In genomic region chr3:141240290-141241247, GRCh38 we compare ENCODE assay signal across 10 cellular contexts. TPM values are rescaled to one million over a fixed set of nuclear protein-coding genes. Genes with fewer than 3 reads are reported as not detected.
DNase-seq lines count a peak whose midpoint lies in the region; ATAC-seq, FAIRE-seq and TF ChIP-seq lines count a peak whose summit lies in the region.
"Had no signal": no experiment of that assay in that cellular context is flagged by ENCODE, and none has a peak within 500 bp of the region (broad histone marks: within the 10 kb centered on the region; RNA-seq: fewer than 3 reads in every experiment).

No MANE protein-coding gene starts in this region.

- RAD21 ChIA-PET in HCT116 (lab: Charles Lee; ENCODE audit: low non-redundant PET in 1 of 2, low total read pairs in 2 of 2, uncharacterized antibody in 2 of 2, unreplicated experiment in 2 of 2) = no interaction called here

- TF ChIP-seq CTCF in HCT116 (IDR thresholded peaks at IDR 0.05 in 2 of 3, conservative IDR thresholded peaks at IDR 0.05 in 1 of 3; ENCODE audit: borderline replicate concordance in 1 of 3, insufficient read depth in 1 of 3, low read depth in 2 of 3, low read length in 2 of 3) = no peak
- no peak for TF ChIP-seq CTCF in BE2C (IDR thresholded peaks at IDR 0.05; ENCODE audit: low read depth, low read length)

- H2AFZ ChIP-seq in HCT116 (ENCODE audit: low read depth, low read length, poor library complexity, severe bottlenecking) = no peak overlapping the region

- TF ChIP-seq RAD21 in HCT116 (IDR thresholded peaks at IDR 0.05; ENCODE audit: low read depth) = no peak

- peaks cover 0 to 4% (median 0%) of the 10 kb centered on the region in 11 experiments; a peak in 1 of 22 replicates for H3K9me3 ChIP-seq in BLaER1 treated with 17β-estradiol and CSF1 and Interleukin-3, amounts not matched to agents 10 nM and 100 nM (replicated peaks in 1 of 11)
- no peaks in the 10 kb centered on the region for H3K9me3 ChIP-seq in HCT116 (ENCODE audit: control insufficient read depth in 1 of 2, insufficient read depth in 1 of 2, low read depth in 1 of 2, low read length in 2 of 2)
- peaks cover 3% of the 10 kb centered on the region; the same call in 1 of the 2 replicates for H3K9me3 ChIP-seq in BE2C

- CTCF ChIA-PET in HCT116 (lab: Charles Lee) = interaction anchor here (1.4 kb wide), 1 partner anchor 9 kb away, joined by 5 read pairs; the partner anchor contains the start of gene PXYLP1

- intact Hi-C loops in HCT116 (cut with micrococcal nuclease) (no loop called here), posterior cingulate gyrus (cut with DNase I) (no loop called here)
- intact Hi-C loops in activated T-helper 2 cell treated with anti-CD3 and anti-CD28 coated beads, Interferon-gamma antibody, Interleukin-2, Interleukin-4, amounts not matched to agents 10 μg/mL and 5 μg/mL and 100 μg/mL, durations not matched to agents 14 hours and 24 hours and 36 hours (cut with micrococcal nuclease) = no loop called here

- H3K4me1 ChIP-seq in BLaER1 treated with 17β-estradiol and CSF1 and Interleukin-3, amounts not matched to agents 10 nM and 100 nM = peaks cover 15 to 57% (median 36%) of the 10 kb centered on the region in 10 experiments
- H3K4me1 ChIP-seq in HCT116 (ENCODE audit: control insufficient read depth in 1 of 2, insufficient read depth in 2 of 2, low read length in 2 of 2) (peaks cover 2 to 10% of the 10 kb centered on the region in 2 experiments; a peak in 3 of 4 replicates), BE2C (peaks cover 39% of the 10 kb centered on the region)

- DNase-seq in HCT116 (ENCODE audit: low read depth, low spot score) (no peak), left kidney (ENCODE audit: low read depth, low spot score) (peak; percentile 49), GM19239 (ENCODE audit: insufficient read length, low spot score) (no peak), posterior cingulate gyrus (no peak), BE2C (no peak)
- DNase-seq in activated T-helper 2 cell treated with anti-CD3 and anti-CD28 coated beads, Interferon-gamma antibody, Interleukin-2, Interleukin-4, amounts not matched to agents 10 μg/mL and 5 μg/mL and 100 μg/mL, durations not matched to agents 14 hours and 24 hours and 36 hours (ENCODE audit: low spot score) = no peak
- DNase-seq: activated T-cell treated with anti-CD3 and anti-CD28 coated beads for 4 hours had no signal

- no peak for TF ChIP-seq POLR2A in HCT116 (IDR thresholded peaks at IDR 0.05; ENCODE audit: borderline replicate concordance, extremely low read depth, insufficient read depth, insufficient read length)

- peak; percentile 44; the same call in 1 of the 2 replicates for ATAC-seq in HCT116
- no peak for ATAC-seq in GM18873 (IDR thresholded peaks at IDR 0.05; ENCODE audit: low FRiP score, unreplicated experiment)

- H3K36me3 Mint-ChIP-seq in activated T-helper 2 cell treated with anti-CD3 and anti-CD28 coated beads, Interferon-gamma antibody, Interleukin-2, Interleukin-4, amounts not matched to agents 10 μg/mL and 5 μg/mL and 100 μg/mL, durations not matched to agents 14 hours and 24 hours and 36 hours (ENCODE audit: low read depth) = peaks cover 74% of the 10 kb centered on the region

- H3K4me1 Mint-ChIP-seq in activated T-helper 2 cell treated with anti-CD3 and anti-CD28 coated beads, Interferon-gamma antibody, Interleukin-2, Interleukin-4, amounts not matched to agents 10 μg/mL and 5 μg/mL and 100 μg/mL, durations not matched to agents 14 hours and 24 hours and 36 hours (ENCODE audit: low read depth) = peaks cover 79% of the 10 kb centered on the region

- H3K4me2 ChIP-seq in BLaER1 treated with 17β-estradiol and CSF1 and Interleukin-3, amounts not matched to agents 10 nM and 100 nM = peak overlapping the region; percentile 23 to 91 (median 70); a peak in 21 of 22 replicates
- H3K4me2 ChIP-seq in HCT116 (ENCODE audit: low read length) = peak overlapping the region; percentile 33

- peak overlapping the region in 3 of 11 experiments; percentile 21 to 43 (median 25); a peak in 6 of 22 replicates for H3K27ac ChIP-seq in BLaER1 treated with 17β-estradiol and CSF1 and Interleukin-3, amounts not matched to agents 10 nM and 100 nM
- no peak overlapping the region for H3K27ac ChIP-seq in HCT116 (ENCODE audit: low read depth, low read length)

- H3K9ac ChIP-seq in BLaER1 treated with 17β-estradiol and CSF1 and Interleukin-3, amounts not matched to agents 10 nM and 100 nM = no peak overlapping the region
- no peak overlapping the region for H3K9ac ChIP-seq in HCT116 (ENCODE audit: low read length)

- peaks cover 0 to 25% (median 7%) of the 10 kb centered on the region in 11 experiments; a peak in 9 of 22 replicates for H3K36me3 ChIP-seq in BLaER1 treated with 17β-estradiol and CSF1 and Interleukin-3, amounts not matched to agents 10 nM and 100 nM
- H3K36me3 ChIP-seq in HCT116 (ENCODE audit: control insufficient read depth in 1 of 2, insufficient read depth in 2 of 2, low read length in 2 of 2) (no peaks in the 10 kb centered on the region), BE2C (peaks cover 14% of the 10 kb centered on the region)

- peak overlapping the region; percentile 21 for H3K27ac Mint-ChIP-seq in activated T-helper 2 cell treated with anti-CD3 and anti-CD28 coated beads, Interferon-gamma antibody, Interleukin-2, Interleukin-4, amounts not matched to agents 10 μg/mL and 5 μg/mL and 100 μg/mL, durations not matched to agents 14 hours and 24 hours and 36 hours

- no peaks in the 10 kb centered on the region for H3K27me3 Mint-ChIP-seq in activated T-helper 2 cell treated with anti-CD3 and anti-CD28 coated beads, Interferon-gamma antibody, Interleukin-2, Interleukin-4, amounts not matched to agents 10 μg/mL and 5 μg/mL and 100 μg/mL, durations not matched to agents 14 hours and 24 hours and 36 hours (ENCODE audit: low read depth)

- no peaks in the 10 kb centered on the region for H3K9me2 ChIP-seq in HCT116 (ENCODE audit: insufficient read depth)

- no peak for FAIRE-seq in GM19239 (lab: Jason Lieb, UNC)

- H3K4me3 Mint-ChIP-seq in activated T-helper 2 cell treated with anti-CD3 and anti-CD28 coated beads, Interferon-gamma antibody, Interleukin-2, Interleukin-4, amounts not matched to agents 10 μg/mL and 5 μg/mL and 100 μg/mL, durations not matched to agents 14 hours and 24 hours and 36 hours (ENCODE audit: low read depth) = peak overlapping the region; percentile 15

- POLR2A ChIA-PET in HCT116 (lab: Charles Lee) = no interaction called here

- BruUV-seq in HCT116 (replicated peaks; lab: Mats Ljungman, UMichigan) = no TSS peak

- no peaks in the 10 kb centered on the region for H3K27me3 ChIP-seq in BLaER1 treated with 17β-estradiol and CSF1 and Interleukin-3, amounts not matched to agents 10 nM and 100 nM
- H3K27me3 ChIP-seq in HCT116 (ENCODE audit: insufficient read depth, low read length) (no peaks in the 10 kb centered on the region), BE2C (no peaks in the 10 kb centered on the region)

- no peaks in the 10 kb centered on the region for H3K9me3 Mint-ChIP-seq in activated T-helper 2 cell treated with anti-CD3 and anti-CD28 coated beads, Interferon-gamma antibody, Interleukin-2, Interleukin-4, amounts not matched to agents 10 μg/mL and 5 μg/mL and 100 μg/mL, durations not matched to agents 14 hours and 24 hours and 36 hours

- no peaks in the 10 kb centered on the region for H3K79me2 ChIP-seq in HCT116 (ENCODE audit: insufficient read depth, low read length)

- no peak overlapping the region for H3K4me3 ChIP-seq in BLaER1 treated with 17β-estradiol and CSF1 and Interleukin-3, amounts not matched to agents 10 nM and 100 nM
- no peak overlapping the region for H3K4me3 ChIP-seq in HCT116 (replicated peaks in 1 of 2; ENCODE audit: low read depth in 1 of 2, low read length in 2 of 2)
- no peak overlapping the region for H3K4me3 ChIP-seq in BE2C (ENCODE audit: low read depth, low read length)
- H3K4me3 ChIP-seq: skin epidermis had no signal

- H4K20me1 ChIP-seq in BLaER1 treated with 17β-estradiol and CSF1 and Interleukin-3, amounts not matched to agents 10 nM and 100 nM = no peaks in the 10 kb centered on the region
- no peaks in the 10 kb centered on the region for H4K20me1 ChIP-seq in HCT116 (ENCODE audit: insufficient read depth)

TF ChIP-seq in HCT116, 20 proteins besides CTCF, POLR2A, EP300 and RAD21 (continues in another document):
- TF ChIP-seq TCF7L2 (IDR thresholded peaks at IDR 0.05; ENCODE audit: borderline replicate concordance, extremely low read depth, insufficient read depth, insufficient read length) (no peak), ELF1 (IDR thresholded peaks at IDR 0.05; ENCODE audit: borderline replicate concordance, low read depth) (no peak), FOSL1 (IDR thresholded peaks at IDR 0.05; ENCODE audit: low read depth) (no peak), ZFX (IDR thresholded peaks at IDR 0.05) (no peak), ZNF274 (IDR thresholded peaks at IDR 0.05; ENCODE audit: low read depth, low read length) (no peak), JUND (IDR thresholded peaks at IDR 0.05) (no peak), POLR2AphosphoS5 (IDR thresholded peaks at IDR 0.05; ENCODE audit: low read depth, low read length) (no peak), CEBPB (IDR thresholded peaks at IDR 0.05; ENCODE audit: low read depth) (no peak), SP1 (IDR thresholded peaks at IDR 0.05; ENCODE audit: low read depth) (no peak)

RNA-seq across cellular contexts. Expression of gene PXYLP1, which starts 8.9 kb away (rescaled TPM):
- 15.3 TPM for total RNA-seq in HCT116 (2021; ENCODE audit: unreplicated experiment)
- polyA plus RNA-seq in HCT116 (2012) = 5.9 and 8.3 TPM in 2 replicates
- 57.2 and 66.0 TPM in 2 replicates for total RNA-seq in activated T-helper 2 cell treated with anti-CD3 and anti-CD28 coated beads, Interferon-gamma antibody, Interleukin-2, Interleukin-4, amounts not matched to agents 10 μg/mL and 5 μg/mL and 100 μg/mL, durations not matched to agents 14 hours and 24 hours and 36 hours
- polyA plus RNA-seq in BE2C (2012; ENCODE audit: insufficient read depth, insufficient read length, low read depth) = 32.3 TPM
